In the genomic region with DNA sequence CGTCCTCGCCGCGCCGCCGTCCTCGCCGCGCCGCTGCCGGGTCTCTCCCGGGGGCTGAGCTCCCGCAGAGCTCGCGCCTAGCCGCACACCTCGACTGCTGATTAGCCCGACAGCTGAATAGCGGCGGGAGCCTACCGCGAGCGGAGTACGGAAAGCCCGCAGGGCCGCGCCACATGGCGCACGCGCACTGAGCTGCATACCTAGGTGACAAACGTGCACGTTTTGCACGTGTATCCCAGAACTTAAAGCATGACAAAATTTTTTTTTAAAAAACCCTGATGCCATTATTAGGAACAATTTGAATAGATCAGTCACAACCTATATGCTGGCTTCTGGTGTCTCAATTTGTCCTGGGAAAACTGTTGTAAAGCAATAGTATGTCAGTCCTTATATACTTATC, we compare ENCODE assay signal across 1 cellular context.
TF ChIP-seq lines count a peak whose summit lies in the region.

A gene with protein sequence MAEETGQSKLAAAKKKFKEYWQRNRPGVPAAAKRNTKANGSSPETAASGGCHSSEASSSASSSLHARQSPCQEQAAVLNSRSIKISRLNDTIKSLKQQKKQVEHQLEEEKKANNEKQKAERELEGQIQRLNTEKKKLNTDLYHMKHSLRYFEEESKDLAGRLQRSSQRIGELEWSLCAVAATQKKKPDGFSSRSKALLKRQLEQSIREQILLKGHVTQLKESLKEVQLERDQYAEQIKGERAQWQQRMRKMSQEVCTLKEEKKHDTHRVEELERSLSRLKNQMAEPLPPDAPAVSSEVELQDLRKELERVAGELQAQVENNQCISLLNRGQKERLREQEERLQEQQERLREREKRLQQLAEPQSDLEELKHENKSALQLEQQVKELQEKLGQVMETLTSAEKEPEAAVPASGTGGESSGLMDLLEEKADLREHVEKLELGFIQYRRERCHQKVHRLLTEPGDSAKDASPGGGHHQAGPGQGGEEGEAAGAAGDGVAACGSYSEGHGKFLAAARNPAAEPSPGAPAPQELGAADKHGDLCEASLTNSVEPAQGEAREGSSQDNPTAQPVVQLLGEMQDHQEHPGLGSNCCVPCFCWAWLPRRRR (minus strand): TSS at position 122 of the 400 bp plus-strand sequence. CDS start 48,117 bp downstream, outside the sequence.

TF ChIP-seq in WTC11, 78 proteins besides CTCF, POLR2A, EP300 and RAD21 (continued from another document):
- TF ChIP-seq, protein P1, sequence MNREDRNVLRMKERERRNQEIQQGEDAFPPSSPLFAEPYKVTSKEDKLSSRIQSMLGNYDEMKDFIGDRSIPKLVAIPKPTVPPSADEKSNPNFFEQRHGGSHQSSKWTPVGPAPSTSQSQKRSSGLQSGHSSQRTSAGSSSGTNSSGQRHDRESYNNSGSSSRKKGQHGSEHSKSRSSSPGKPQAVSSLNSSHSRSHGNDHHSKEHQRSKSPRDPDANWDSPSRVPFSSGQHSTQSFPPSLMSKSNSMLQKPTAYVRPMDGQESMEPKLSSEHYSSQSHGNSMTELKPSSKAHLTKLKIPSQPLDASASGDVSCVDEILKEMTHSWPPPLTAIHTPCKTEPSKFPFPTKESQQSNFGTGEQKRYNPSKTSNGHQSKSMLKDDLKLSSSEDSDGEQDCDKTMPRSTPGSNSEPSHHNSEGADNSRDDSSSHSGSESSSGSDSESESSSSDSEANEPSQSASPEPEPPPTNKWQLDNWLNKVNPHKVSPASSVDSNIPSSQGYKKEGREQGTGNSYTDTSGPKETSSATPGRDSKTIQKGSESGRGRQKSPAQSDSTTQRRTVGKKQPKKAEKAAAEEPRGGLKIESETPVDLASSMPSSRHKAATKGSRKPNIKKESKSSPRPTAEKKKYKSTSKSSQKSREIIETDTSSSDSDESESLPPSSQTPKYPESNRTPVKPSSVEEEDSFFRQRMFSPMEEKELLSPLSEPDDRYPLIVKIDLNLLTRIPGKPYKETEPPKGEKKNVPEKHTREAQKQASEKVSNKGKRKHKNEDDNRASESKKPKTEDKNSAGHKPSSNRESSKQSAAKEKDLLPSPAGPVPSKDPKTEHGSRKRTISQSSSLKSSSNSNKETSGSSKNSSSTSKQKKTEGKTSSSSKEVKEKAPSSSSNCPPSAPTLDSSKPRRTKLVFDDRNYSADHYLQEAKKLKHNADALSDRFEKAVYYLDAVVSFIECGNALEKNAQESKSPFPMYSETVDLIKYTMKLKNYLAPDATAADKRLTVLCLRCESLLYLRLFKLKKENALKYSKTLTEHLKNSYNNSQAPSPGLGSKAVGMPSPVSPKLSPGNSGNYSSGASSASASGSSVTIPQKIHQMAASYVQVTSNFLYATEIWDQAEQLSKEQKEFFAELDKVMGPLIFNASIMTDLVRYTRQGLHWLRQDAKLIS (CRISPR knock-in tag; IDR thresholded peaks at IDR 0.05; ENCODE audit: borderline replicate concordance), result no peak
- no peak for TF ChIP-seq ZNF121 (CRISPR knock-in tag; IDR thresholded peaks at IDR 0.05)
- TF ChIP-seq ZBTB21 (CRISPR knock-in tag; IDR thresholded peaks at IDR 0.05; ENCODE audit: borderline replicate concordance), result no peak
- TF ChIP-seq TCF7 (CRISPR knock-in tag; IDR thresholded peaks at IDR 0.05; ENCODE audit: low read depth), result no peak
- no peak for TF ChIP-seq SMAD4 (CRISPR knock-in tag; IDR thresholded peaks at IDR 0.05)
- peak; percentile 56; the same call in 1 of the 2 replicates for TF ChIP-seq ZNF263 (CRISPR knock-in tag; IDR thresholded peaks at IDR 0.05; ENCODE audit: low read depth)
- TF ChIP-seq, protein P2, sequence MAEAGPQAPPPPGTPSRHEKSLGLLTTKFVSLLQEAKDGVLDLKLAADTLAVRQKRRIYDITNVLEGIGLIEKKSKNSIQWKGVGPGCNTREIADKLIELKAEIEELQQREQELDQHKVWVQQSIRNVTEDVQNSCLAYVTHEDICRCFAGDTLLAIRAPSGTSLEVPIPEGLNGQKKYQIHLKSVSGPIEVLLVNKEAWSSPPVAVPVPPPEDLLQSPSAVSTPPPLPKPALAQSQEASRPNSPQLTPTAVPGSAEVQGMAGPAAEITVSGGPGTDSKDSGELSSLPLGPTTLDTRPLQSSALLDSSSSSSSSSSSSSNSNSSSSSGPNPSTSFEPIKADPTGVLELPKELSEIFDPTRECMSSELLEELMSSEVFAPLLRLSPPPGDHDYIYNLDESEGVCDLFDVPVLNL (CRISPR knock-in tag; IDR thresholded peaks at IDR 0.05; ENCODE audit: borderline replicate concordance, low read depth), result no peak
- TF ChIP-seq NR3C1 (CRISPR knock-in tag; conservative IDR thresholded peaks at IDR 0.05; ENCODE audit: low read depth), result no peak
- TF ChIP-seq, protein P3, sequence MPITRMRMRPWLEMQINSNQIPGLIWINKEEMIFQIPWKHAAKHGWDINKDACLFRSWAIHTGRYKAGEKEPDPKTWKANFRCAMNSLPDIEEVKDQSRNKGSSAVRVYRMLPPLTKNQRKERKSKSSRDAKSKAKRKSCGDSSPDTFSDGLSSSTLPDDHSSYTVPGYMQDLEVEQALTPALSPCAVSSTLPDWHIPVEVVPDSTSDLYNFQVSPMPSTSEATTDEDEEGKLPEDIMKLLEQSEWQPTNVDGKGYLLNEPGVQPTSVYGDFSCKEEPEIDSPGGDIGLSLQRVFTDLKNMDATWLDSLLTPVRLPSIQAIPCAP (CRISPR knock-in tag; IDR thresholded peaks at IDR 0.05), result peak; percentile 70; the same call in 1 of the 2 replicates
- TF ChIP-seq IRF2 (CRISPR knock-in tag; IDR thresholded peaks at IDR 0.05; ENCODE audit: borderline replicate concordance, low read depth), result no peak
- TF ChIP-seq TEAD1 (CRISPR knock-in tag; IDR thresholded peaks at IDR 0.05), result peak; percentile 53; the same call in 1 of the 2 replicates
- TF ChIP-seq, protein P4, sequence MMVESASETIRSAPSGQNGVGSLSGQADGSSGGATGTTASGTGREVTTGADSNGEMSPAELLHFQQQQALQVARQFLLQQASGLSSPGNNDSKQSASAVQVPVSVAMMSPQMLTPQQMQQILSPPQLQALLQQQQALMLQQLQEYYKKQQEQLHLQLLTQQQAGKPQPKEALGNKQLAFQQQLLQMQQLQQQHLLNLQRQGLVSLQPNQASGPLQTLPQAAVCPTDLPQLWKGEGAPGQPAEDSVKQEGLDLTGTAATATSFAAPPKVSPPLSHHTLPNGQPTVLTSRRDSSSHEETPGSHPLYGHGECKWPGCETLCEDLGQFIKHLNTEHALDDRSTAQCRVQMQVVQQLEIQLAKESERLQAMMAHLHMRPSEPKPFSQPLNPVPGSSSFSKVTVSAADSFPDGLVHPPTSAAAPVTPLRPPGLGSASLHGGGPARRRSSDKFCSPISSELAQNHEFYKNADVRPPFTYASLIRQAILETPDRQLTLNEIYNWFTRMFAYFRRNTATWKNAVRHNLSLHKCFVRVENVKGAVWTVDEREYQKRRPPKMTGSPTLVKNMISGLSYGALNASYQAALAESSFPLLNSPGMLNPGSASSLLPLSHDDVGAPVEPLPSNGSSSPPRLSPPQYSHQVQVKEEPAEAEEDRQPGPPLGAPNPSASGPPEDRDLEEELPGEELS (CRISPR knock-in tag; IDR thresholded peaks at IDR 0.05), result peak; percentile 82; the same call in 1 of the 2 replicates
- no peak for TF ChIP-seq EMX1 (CRISPR knock-in tag; IDR thresholded peaks at IDR 0.05)
- no peak for TF ChIP-seq SMAD3 (CRISPR knock-in tag; IDR thresholded peaks at IDR 0.05; ENCODE audit: borderline replicate concordance)
- TF ChIP-seq, protein P5, sequence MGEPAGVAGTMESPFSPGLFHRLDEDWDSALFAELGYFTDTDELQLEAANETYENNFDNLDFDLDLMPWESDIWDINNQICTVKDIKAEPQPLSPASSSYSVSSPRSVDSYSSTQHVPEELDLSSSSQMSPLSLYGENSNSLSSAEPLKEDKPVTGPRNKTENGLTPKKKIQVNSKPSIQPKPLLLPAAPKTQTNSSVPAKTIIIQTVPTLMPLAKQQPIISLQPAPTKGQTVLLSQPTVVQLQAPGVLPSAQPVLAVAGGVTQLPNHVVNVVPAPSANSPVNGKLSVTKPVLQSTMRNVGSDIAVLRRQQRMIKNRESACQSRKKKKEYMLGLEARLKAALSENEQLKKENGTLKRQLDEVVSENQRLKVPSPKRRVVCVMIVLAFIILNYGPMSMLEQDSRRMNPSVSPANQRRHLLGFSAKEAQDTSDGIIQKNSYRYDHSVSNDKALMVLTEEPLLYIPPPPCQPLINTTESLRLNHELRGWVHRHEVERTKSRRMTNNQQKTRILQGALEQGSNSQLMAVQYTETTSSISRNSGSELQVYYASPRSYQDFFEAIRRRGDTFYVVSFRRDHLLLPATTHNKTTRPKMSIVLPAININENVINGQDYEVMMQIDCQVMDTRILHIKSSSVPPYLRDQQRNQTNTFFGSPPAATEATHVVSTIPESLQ (CRISPR knock-in tag; IDR thresholded peaks at IDR 0.05), result no peak
- TF ChIP-seq FOXP1 (CRISPR knock-in tag; IDR thresholded peaks at IDR 0.05; ENCODE audit: borderline replicate concordance), result peak; percentile 60; the same call in 1 of the 2 replicates
- TF ChIP-seq, protein P6, sequence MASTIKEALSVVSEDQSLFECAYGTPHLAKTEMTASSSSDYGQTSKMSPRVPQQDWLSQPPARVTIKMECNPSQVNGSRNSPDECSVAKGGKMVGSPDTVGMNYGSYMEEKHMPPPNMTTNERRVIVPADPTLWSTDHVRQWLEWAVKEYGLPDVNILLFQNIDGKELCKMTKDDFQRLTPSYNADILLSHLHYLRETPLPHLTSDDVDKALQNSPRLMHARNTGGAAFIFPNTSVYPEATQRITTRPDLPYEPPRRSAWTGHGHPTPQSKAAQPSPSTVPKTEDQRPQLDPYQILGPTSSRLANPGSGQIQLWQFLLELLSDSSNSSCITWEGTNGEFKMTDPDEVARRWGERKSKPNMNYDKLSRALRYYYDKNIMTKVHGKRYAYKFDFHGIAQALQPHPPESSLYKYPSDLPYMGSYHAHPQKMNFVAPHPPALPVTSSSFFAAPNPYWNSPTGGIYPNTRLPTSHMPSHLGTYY (CRISPR knock-in tag; IDR thresholded peaks at IDR 0.05), result no peak
- TF ChIP-seq ZNF423 (CRISPR knock-in tag; IDR thresholded peaks at IDR 0.05), result no peak
- TF ChIP-seq NR2C2 (CRISPR knock-in tag; IDR thresholded peaks at IDR 0.05), result peak; percentile 38; the same call in 1 of the 2 replicates
- TF ChIP-seq MXD4 (CRISPR knock-in tag; IDR thresholded peaks at IDR 0.05; ENCODE audit: borderline replicate concordance), result no peak
- TF ChIP-seq ZNF317 (CRISPR knock-in tag; IDR thresholded peaks at IDR 0.05; ENCODE audit: borderline replicate concordance, low read depth), result no peak
- TF ChIP-seq CREB1 (CRISPR knock-in tag; IDR thresholded peaks at IDR 0.05), result no peak
